ENCODE assay signal across 1 cellular context in genomic region chr6:119479860-119480655, GRCh38.
TF ChIP-seq lines count a peak whose summit lies in the region.

No MANE protein-coding gene starts in this region.

TF ChIP-seq in K562, 482 proteins besides CTCF, POLR2A, EP300 and RAD21 (continued from another document):
- no peak for TF ChIP-seq SMAD2 (IDR thresholded peaks at IDR 0.05; ENCODE audit: low read depth, low read length)
